ENCODE assay signal across 10 cellular contexts in the genomic region with DNA sequence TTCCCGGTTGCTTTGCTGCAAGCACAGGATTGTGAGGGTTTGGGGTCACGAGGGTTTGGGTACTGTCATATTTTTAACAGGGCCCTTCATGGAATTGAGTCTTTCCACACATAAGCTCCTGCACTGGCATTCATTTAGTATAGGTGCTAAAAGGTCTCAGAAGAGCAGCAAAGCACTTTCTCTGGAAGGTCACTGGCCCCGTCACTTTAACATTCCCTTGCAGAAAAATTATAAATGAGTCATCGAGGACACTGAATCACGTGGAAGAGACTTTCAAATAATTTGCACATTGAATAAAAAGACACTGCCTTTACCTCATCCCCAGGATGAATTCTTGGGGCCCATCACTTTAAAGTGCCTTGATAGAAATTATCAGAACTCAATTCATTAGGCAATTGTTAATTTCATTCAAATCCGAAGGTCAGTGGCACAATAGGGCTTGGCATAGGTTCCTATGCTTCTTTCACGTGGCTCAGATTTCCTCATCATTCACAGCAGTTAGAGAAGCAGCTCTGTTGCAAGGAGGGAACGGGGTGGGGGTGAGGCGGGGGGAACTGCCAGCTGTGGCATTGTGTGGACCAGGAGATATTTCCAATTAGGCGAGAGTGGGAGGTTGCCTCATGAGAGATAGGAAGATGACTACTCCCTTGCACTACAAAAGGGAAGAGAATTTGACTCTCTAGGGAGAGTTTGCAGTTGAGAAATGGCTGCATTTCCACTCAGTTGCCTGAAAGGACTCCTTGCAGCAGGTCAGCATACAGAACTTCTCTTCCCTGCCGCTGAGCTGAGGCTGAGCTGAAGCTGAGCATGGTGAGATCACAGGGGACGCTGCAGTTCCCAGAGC.
A peak's percentile ranks its signal among the peaks of the same experiment; 100 is the strongest.
DNase-seq lines count a peak whose midpoint lies in the region; ATAC-seq and TF ChIP-seq lines count a peak whose summit lies in the region.
"Had no signal": no experiment of that assay in that cellular context is flagged by ENCODE, and none has a peak within 500 bp of the region (broad histone marks: within the 10 kb centered on the region; RNA-seq: fewer than 3 reads in every experiment).

No MANE protein-coding gene starts in this region.

- intact Hi-C loops in natural killer cell (cut with micrococcal nuclease): no loop called here

- peaks cover 30 to 56% of the 10 kb centered on the region in 2 donors for H3K27me3 Mint-ChIP-seq in natural killer cell (ENCODE audit: low read depth in 2 of 2)

- no peak overlapping the region for H3K27ac ChIP-seq in foreskin keratinocyte

- TF ChIP-seq CTCF in foreskin keratinocyte (conservative IDR thresholded peaks at IDR 0.05): no peak
- no peak for TF ChIP-seq CTCF in natural killer cell (IDR thresholded peaks at IDR 0.05)
- TF ChIP-seq CTCF in GM10266 (IDR thresholded peaks at IDR 0.05; ENCODE audit: control insufficient read depth, insufficient read depth, low read depth, missing control alignments): no peak

- H3K27ac Mint-ChIP-seq in natural killer cell: no peak overlapping the region
- H3K27ac Mint-ChIP-seq: activated T-helper 1 cell treated with anti-CD3 and anti-CD28 coated beads, Interleukin-12 subunit alpha, Interleukin-12 subunit beta, Interleukin-2, Interleukin-4 antibody, amounts not matched to agents 30 ng/mL and 10 ng/mL and 1 ng/mL, durations not matched to agents 14 hours and 24 hours and 36 hours had no signal

- ATAC-seq in foreskin keratinocyte: peak; percentile 11
- ATAC-seq in natural killer cell: no peak
- ATAC-seq in GM19463 (IDR thresholded peaks at IDR 0.05; ENCODE audit: unreplicated experiment): no peak
- ATAC-seq in HG02571 (IDR thresholded peaks at IDR 0.05; ENCODE audit: unreplicated experiment): no peak

- peak; percentile 84 for DNase-seq in GM03348 (ENCODE audit: low spot score)
- peak; percentile 10 for DNase-seq in SIG-M5 (lab: John Stamatoyannopoulos, UW)
- DNase-seq in foreskin keratinocyte: no peak
- peak; percentile 66 for DNase-seq in renal cortical epithelial cell (ENCODE audit: low read depth)
- DNase-seq in natural killer cell: no peak
- DNase-seq in GM10266 (ENCODE audit: extremely low spot score): no peak
- DNase-seq: SHP77 treated with DMSO at 0.1 percent for 48 hours had no signal

- peaks cover 6% of the 10 kb centered on the region for H3K4me1 ChIP-seq in foreskin keratinocyte

- no peaks in the 10 kb centered on the region for H3K27me3 ChIP-seq in foreskin keratinocyte

- H3K4me3 Mint-ChIP-seq in natural killer cell: no peak overlapping the region
- H3K4me3 Mint-ChIP-seq: activated T-helper 1 cell treated with anti-CD3 and anti-CD28 coated beads, Interleukin-12 subunit alpha, Interleukin-12 subunit beta, Interleukin-2, Interleukin-4 antibody, amounts not matched to agents 30 ng/mL and 10 ng/mL and 1 ng/mL, durations not matched to agents 14 hours and 24 hours and 36 hours had no signal

- H3K9me3 Mint-ChIP-seq in natural killer cell: no peaks in the 10 kb centered on the region

- H3K4me1 Mint-ChIP-seq in natural killer cell: no peaks in the 10 kb centered on the region

- no peaks in the 10 kb centered on the region for H3K36me3 Mint-ChIP-seq in natural killer cell

Comparison
In these comparisons a context has a peak if more than half of its experiments do, and no peak if none do; other contexts are left out.
1. DNase-seq: peak in GM03348 (single experiment), SIG-M5 (single experiment) and renal cortical epithelial cell (single experiment); none in foreskin keratinocyte (0 of 2), natural killer cell (single experiment) and GM10266 (single experiment).